Comparison of ENCODE assay signal across 9 cellular contexts in genomic region chr15:43249699-43250203, GRCh38. TPM values are rescaled to one million over a fixed set of nuclear protein-coding genes. Genes with fewer than 3 reads are reported as not detected.
DNase-seq lines count a peak whose midpoint lies in the region; ATAC-seq and TF ChIP-seq lines count a peak whose summit lies in the region.
"Had no signal": no experiment of that assay in that cellular context is flagged by ENCODE, and none has a peak within 500 bp of the region (broad histone marks: within the 10 kb centered on the region; RNA-seq: fewer than 3 reads in every experiment).

No MANE protein-coding gene starts in this region.

- H3K9ac ChIP-seq in Karpas-422 (ENCODE audit: low read length): no peak overlapping the region

- no peaks in the 10 kb centered on the region for H4K20me1 ChIP-seq in Karpas-422 (ENCODE audit: insufficient read depth, low read depth, low read length)

- peak; percentile 78 for DNase-seq in GM03348 (ENCODE audit: low spot score)
- peak; percentile 21 for DNase-seq in NCI-H226
- DNase-seq in fibroblast of mammary gland (ENCODE audit: low read depth): peak; percentile 60
- DNase-seq in Karpas-422: no peak
- no peak for DNase-seq in aorta
- DNase-seq in NCI-H2227 (lab: John Stamatoyannopoulos, UW; ENCODE audit: unreplicated experiment): no peak

- no peaks in the 10 kb centered on the region for H3K27me3 ChIP-seq in Karpas-422 (ENCODE audit: low read length)
- no peaks in the 10 kb centered on the region for H3K27me3 ChIP-seq in aorta (ENCODE audit: control insufficient read depth in 1 of 2, insufficient read depth in 2 of 2, low read length in 1 of 2)

- ATAC-seq in GM21576 (IDR thresholded peaks at IDR 0.05; ENCODE audit: unreplicated experiment) (peak; percentile 43), GM19035 (IDR thresholded peaks at IDR 0.05; ENCODE audit: unreplicated experiment) (no peak), aorta (ENCODE audit: low FRiP score) (no peak)

- 60 to 67% methylated on average over 5 of the region's 5 CpGs for WGBS in aorta, 2 donors

- H2AFZ ChIP-seq in Karpas-422 (ENCODE audit: low read length): no peak overlapping the region

- TF ChIP-seq CTCF in fibroblast of mammary gland (conservative IDR thresholded peaks at IDR 0.05; ENCODE audit: control insufficient read depth, insufficient read depth, low read depth, low read length): no peak

- H3K9me3 ChIP-seq in Karpas-422 (ENCODE audit: low read length) (no peaks in the 10 kb centered on the region), aorta (ENCODE audit: control insufficient read depth, low read length) (no peaks in the 10 kb centered on the region)

- H3K9me2 ChIP-seq in Karpas-422 (replicated peaks; ENCODE audit: insufficient read depth, low read length): no peaks in the 10 kb centered on the region

- H3K79me2 ChIP-seq in Karpas-422 (ENCODE audit: low read length): no peaks in the 10 kb centered on the region

- H3K36me3 ChIP-seq in Karpas-422 (ENCODE audit: insufficient read depth, low read length) (no peaks in the 10 kb centered on the region), aorta (ENCODE audit: control insufficient read depth in 1 of 2, insufficient read depth in 2 of 2, low read length in 1 of 2) (no peaks in the 10 kb centered on the region)

- no peak overlapping the region for H3K4me3 ChIP-seq in fibroblast of mammary gland (ENCODE audit: control insufficient read depth, low read depth, low read length)
- H3K4me3 ChIP-seq in Karpas-422 (ENCODE audit: low read length): no peak overlapping the region
- no peak overlapping the region for H3K4me3 ChIP-seq in aorta (ENCODE audit: low read length in 2 of 2)

- no peak overlapping the region for H3K4me2 ChIP-seq in Karpas-422 (ENCODE audit: low read depth, low read length, poor library complexity, severe bottlenecking)

- H3K27ac ChIP-seq in Karpas-422 (ENCODE audit: low read length): no peak overlapping the region
- H3K27ac ChIP-seq in aorta (ENCODE audit: low read depth in 1 of 2, low read length in 2 of 2): no peak overlapping the region

- intact Hi-C loops in aorta (cut with DNase I): no loop called here

- no peaks in the 10 kb centered on the region for H3K4me1 ChIP-seq in Karpas-422 (ENCODE audit: low read length)
- H3K4me1 ChIP-seq in aorta (ENCODE audit: control insufficient read depth in 1 of 2, insufficient read depth in 2 of 2, low read length in 2 of 2): no peaks in the 10 kb centered on the region

RNA-seq across cellular contexts. Expression of gene TGM5, which starts 17.0 kb away (rescaled TPM):
- total RNA-seq in Karpas-422 (2014; rRNA removed; shearing (Covaris generic); ENCODE audit: low replicate concordance): not detected in 2 replicates
- total RNA-seq in aorta: under 1 TPM in 1 of 2 donors, not detected in 1; 0.84 TPM
- not detected for polyA plus RNA-seq in aorta
- total RNA-seq: dermis microvascular lymphatic vessel endothelial cell had no signal

RNA-seq across cellular contexts. Expression of gene EPB42, which starts 28.9 kb away (rescaled TPM):
- total RNA-seq in Karpas-422 (2014; rRNA removed; shearing (Covaris generic); ENCODE audit: low replicate concordance): not detected in 2 replicates
- under 1 TPM in 1 of 2 donors, not detected in 1; 0.60 TPM for total RNA-seq in aorta
- not detected for polyA plus RNA-seq in aorta
- total RNA-seq: dermis microvascular lymphatic vessel endothelial cell had no signal

RNA-seq across cellular contexts. Expression of gene TGM7, which starts 52.3 kb away (rescaled TPM):
- not detected in 2 replicates for total RNA-seq in Karpas-422 (2014; rRNA removed; shearing (Covaris generic); ENCODE audit: low replicate concordance)
- not detected for total RNA-seq in aorta
- polyA plus RNA-seq in aorta: not detected
- total RNA-seq: dermis microvascular lymphatic vessel endothelial cell had no signal

Comparison
In these comparisons a context has a peak if more than half of its experiments do, and no peak if none do; other contexts are left out.
1. DNase-seq: peak in GM03348 (single experiment), NCI-H226 (single experiment) and fibroblast of mammary gland (single experiment); none in Karpas-422 (single experiment), aorta (0 of 2) and NCI-H2227 (single experiment).